ENCODE assay signal across 8 cellular contexts in the genomic region with DNA sequence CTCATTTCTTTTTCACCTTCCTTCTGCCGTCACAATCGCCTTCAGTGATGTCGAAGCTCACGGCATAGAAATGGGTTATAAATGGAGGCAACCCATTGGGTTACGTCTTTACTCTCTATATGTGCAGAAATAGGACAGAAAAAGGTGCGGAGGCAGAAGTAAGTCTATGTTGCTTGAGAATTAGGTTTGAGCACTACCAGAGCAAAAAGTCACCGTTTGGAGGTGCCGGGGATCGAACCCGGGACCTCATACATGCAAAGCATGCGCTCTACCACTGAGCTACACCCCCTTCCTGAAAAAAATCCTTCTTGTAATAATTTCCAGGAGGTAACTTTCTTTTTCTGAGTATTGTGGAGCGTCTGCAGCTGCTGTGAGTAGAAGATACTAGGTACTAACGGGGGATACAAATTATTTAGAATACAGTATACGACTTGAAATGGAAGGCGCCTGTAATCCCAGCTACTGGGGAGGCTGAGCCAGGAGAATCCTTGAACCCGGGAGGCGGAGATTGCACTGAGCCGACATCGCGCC.
A peak's percentile ranks its signal among the peaks of the same experiment; 100 is the strongest.
DNase-seq lines count a peak whose midpoint lies in the region; ATAC-seq and TF ChIP-seq lines count a peak whose summit lies in the region.

No MANE protein-coding gene starts in this region.

- no peak for TF ChIP-seq POLR2A in esophagus muscularis mucosa (IDR thresholded peaks at IDR 0.05; ENCODE audit: low read depth)

- TF ChIP-seq CTCF in esophagus muscularis mucosa (IDR thresholded peaks at IDR 0.05), result no peak

- peak; percentile 91 for DNase-seq in DMS 273 (lab: John Stamatoyannopoulos, UW; ENCODE audit: unreplicated experiment)
- DNase-seq in HUDEP-2 (lab: John Stamatoyannopoulos, UW; ENCODE audit: unreplicated experiment in 76 of 76), result peak in 72 of 76 experiments; percentile 35 to 93 (median 78)
- DNase-seq in SKM-1 (lab: John Stamatoyannopoulos, UW; ENCODE audit: unreplicated experiment), result peak; percentile 51
- no peak for DNase-seq in esophagus muscularis mucosa (ENCODE audit: extremely low spot score)
- no peak for DNase-seq in skeletal muscle cell (ENCODE audit: low read depth)
- no peak for DNase-seq in T-cell
- no peak for DNase-seq in NCI-H128 (lab: John Stamatoyannopoulos, UW; ENCODE audit: unreplicated experiment)

- POLR2A ChIA-PET in T-cell (lab: Charles Lee), result no interaction called here

- H3K36me3 ChIP-seq in esophagus muscularis mucosa, result no peaks in the 10 kb centered on the region

- intact Hi-C loops in esophagus muscularis mucosa (cut with DNase I), result no loop called here

- peaks cover 0 to 6% (median 0%) of the 10 kb centered on the region in 4 donors for H3K9me3 ChIP-seq in esophagus muscularis mucosa

- peaks cover 3 to 9% (median 8%) of the 10 kb centered on the region in 4 donors for H3K4me1 ChIP-seq in esophagus muscularis mucosa

- H3K27me3 Mint-ChIP-seq in T-cell, result peaks cover 89 to 95% of the 10 kb centered on the region in 2 donors

- CTCF ChIA-PET in T-cell (lab: Charles Lee), result no interaction called here

- peaks cover 10% of the 10 kb centered on the region for H3K36me3 Mint-ChIP-seq in T-cell

- TF ChIP-seq EP300 in esophagus muscularis mucosa (IDR thresholded peaks at IDR 0.05), result no peak

- H3K4me3 Mint-ChIP-seq in T-cell, result no peak overlapping the region

- peak overlapping the region in 1 of 2 donors; percentile 32 for H3K27ac Mint-ChIP-seq in T-cell

- peaks cover 6 to 99% (median 67%) of the 10 kb centered on the region in 4 donors for H3K27me3 ChIP-seq in esophagus muscularis mucosa

- H3K4me3 ChIP-seq in esophagus muscularis mucosa (peak overlapping the region in 3 of 4 donors; percentile 12 to 21 (median 15)), skeletal muscle cell (ENCODE audit: low read depth, low read length) (peak overlapping the region; percentile 53)

- WGBS in esophagus muscularis mucosa, result 5% methylated on average over 20 of the region's 20 CpGs

- H3K4me1 Mint-ChIP-seq in T-cell, result peaks cover 6 to 13% (median 12%) of the 10 kb centered on the region in 3 donors

- H3K9me3 Mint-ChIP-seq in T-cell, result peaks cover 10 to 22% (median 17%) of the 10 kb centered on the region in 3 donors

- H3K27ac ChIP-seq in esophagus muscularis mucosa (replicated peaks in 1 of 4), result no peak overlapping the region

- no peak for ATAC-seq in T-cell (replicated peaks in 1 of 4)
- no peak for ATAC-seq in HG03571 (IDR thresholded peaks at IDR 0.05; ENCODE audit: unreplicated experiment)

Comparison
In these comparisons a context has a peak if more than half of its experiments do, and no peak if none do; other contexts are left out.
1. DNase-seq: peak in DMS 273 (single experiment), HUDEP-2 (72 of 76) and SKM-1 (single experiment); none in esophagus muscularis mucosa (single experiment), skeletal muscle cell (single experiment), T-cell (0 of 34) and NCI-H128 (single experiment).